ENCODE assay signal across 10 cellular contexts in genomic region chr12:112096070-112096469, GRCh38. TPM values are rescaled to one million over a fixed set of nuclear protein-coding genes. Genes with fewer than 3 reads are reported as not detected.
DNase-seq lines count a peak whose midpoint lies in the region; ATAC-seq, FAIRE-seq and TF ChIP-seq lines count a peak whose summit lies in the region.
"Had no signal": no experiment of that assay in that cellular context is flagged by ENCODE, and none has a peak within 500 bp of the region (broad histone marks: within the 10 kb centered on the region; RNA-seq: fewer than 3 reads in every experiment).

No MANE protein-coding gene starts in this region.

- H3K4me1 ChIP-seq in cardiac muscle cell (ENCODE audit: low read depth) (peaks cover 9% of the 10 kb centered on the region), foreskin keratinocyte (peaks cover 15% of the 10 kb centered on the region)
- H3K4me1 ChIP-seq in CD8-positive, alpha-beta T cell (ENCODE audit: insufficient read depth, low read length) = no peaks in the 10 kb centered on the region

- FAIRE-seq in H54 (lab: Jason Lieb, UNC) = no peak

- peak overlapping the region; percentile 48 for H3K4me3 Mint-ChIP-seq in activated naive CD8-positive, alpha-beta T cell treated with anti-CD3 and anti-CD28 coated beads, Interleukin-2, amount 50 U/mL, for 24 hours
- no peak overlapping the region for H3K4me3 Mint-ChIP-seq in CD8-positive, alpha-beta T cell

- H3K9me3 ChIP-seq in cardiac muscle cell (ENCODE audit: low read depth) = no peaks in the 10 kb centered on the region
- no peaks in the 10 kb centered on the region for H3K9me3 ChIP-seq in CD8-positive, alpha-beta T cell (ENCODE audit: low read length)
- H3K9me3 ChIP-seq: gastrocnemius medialis had no signal

- no peaks in the 10 kb centered on the region for H3K9me3 Mint-ChIP-seq in activated naive CD8-positive, alpha-beta T cell treated with anti-CD3 and anti-CD28 coated beads, Interleukin-2, amount 50 U/mL, for 24 hours
- H3K9me3 Mint-ChIP-seq in CD8-positive, alpha-beta T cell = no peaks in the 10 kb centered on the region

- H3K27me3 Mint-ChIP-seq in activated naive CD8-positive, alpha-beta T cell treated with anti-CD3 and anti-CD28 coated beads, Interleukin-2, amount 50 U/mL, for 24 hours = no peaks in the 10 kb centered on the region
- no peaks in the 10 kb centered on the region for H3K27me3 Mint-ChIP-seq in CD8-positive, alpha-beta T cell (ENCODE audit: low read depth)

- H3K27me3 ChIP-seq in cardiac muscle cell = no peaks in the 10 kb centered on the region
- H3K27me3 ChIP-seq in CD8-positive, alpha-beta T cell (ENCODE audit: insufficient read depth, low read length) = no peaks in the 10 kb centered on the region
- H3K27me3 ChIP-seq in foreskin keratinocyte = no peaks in the 10 kb centered on the region
- H3K27me3 ChIP-seq: gastrocnemius medialis had no signal

- no peak for TF ChIP-seq POLR2A in H54 (IDR thresholded peaks at IDR 0.05; ENCODE audit: low read depth, low read length)

- intact Hi-C loops in Right ventricle myocardium inferior (cut with DNase I) = no loop called here
- intact Hi-C loops in CD8-positive, alpha-beta T cell (cut with DNase I, micrococcal nuclease) = no loop called here

- POLR2A ChIA-PET in CD8-positive, alpha-beta T cell (lab: Charles Lee) = no interaction called here

- DNase-seq in cardiac muscle cell (ENCODE audit: low read depth in 1 of 2, low spot score in 1 of 2) (no peak), Right ventricle myocardium inferior (ENCODE audit: missing footprints) (no peak), H54 (ENCODE audit: insufficient read length, low spot score) (no peak), AG20443 (ENCODE audit: low spot score) (no peak), foreskin keratinocyte (no peak)
- no peak for DNase-seq in activated naive CD8-positive, alpha-beta T cell treated with anti-CD3 and anti-CD28 coated beads, Interleukin-2, amount 50 U/mL, for 24 hours
- no peak for DNase-seq in CD8-positive, alpha-beta T cell
- DNase-seq: gastrocnemius medialis, NCI-H2227 treated with DMSO at 0.1 percent for 48 hours had no signal

- ATAC-seq in Right ventricle myocardium inferior = no peak
- peak; percentile 73 for ATAC-seq in HG03432 (IDR thresholded peaks at IDR 0.05; ENCODE audit: unreplicated experiment)
- ATAC-seq in activated naive CD8-positive, alpha-beta T cell treated with anti-CD3 and anti-CD28 coated beads, Interleukin-2, amount 50 U/mL, for 24 hours = peak; percentile 42
- no peak for ATAC-seq in CD8-positive, alpha-beta T cell
- ATAC-seq in foreskin keratinocyte = no peak
- ATAC-seq: gastrocnemius medialis had no signal

- H3K4me3 ChIP-seq in cardiac muscle cell = no peak overlapping the region
- H3K4me3 ChIP-seq in CD8-positive, alpha-beta T cell (ENCODE audit: low read depth, low read length) = no peak overlapping the region
- H3K4me3 ChIP-seq: gastrocnemius medialis had no signal

- H3K27ac Mint-ChIP-seq in activated naive CD8-positive, alpha-beta T cell treated with anti-CD3 and anti-CD28 coated beads, Interleukin-2, amount 50 U/mL, for 24 hours = peak overlapping the region; percentile 89
- H3K27ac Mint-ChIP-seq in CD8-positive, alpha-beta T cell = no peak overlapping the region

- H3K36me3 ChIP-seq in cardiac muscle cell = peaks cover 10% of the 10 kb centered on the region
- peaks cover 10% of the 10 kb centered on the region for H3K36me3 ChIP-seq in CD8-positive, alpha-beta T cell (ENCODE audit: insufficient read depth, low read length)

- H3K27ac ChIP-seq in cardiac muscle cell (peak overlapping the region; percentile 45), foreskin keratinocyte (no peak overlapping the region)
- no peak overlapping the region for H3K27ac ChIP-seq in CD8-positive, alpha-beta T cell (ENCODE audit: low read depth, low read length)

- CTCF ChIA-PET in CD8-positive, alpha-beta T cell (lab: Charles Lee) = no interaction called here

- no peak for TF ChIP-seq CTCF in cardiac muscle cell (IDR thresholded peaks at IDR 0.05; ENCODE audit: low read depth, low read length)
- no peak for TF ChIP-seq CTCF in CD8-positive, alpha-beta T cell (IDR thresholded peaks at IDR 0.05)
- TF ChIP-seq CTCF in foreskin keratinocyte (conservative IDR thresholded peaks at IDR 0.05) = no peak

- peaks cover 62% of the 10 kb centered on the region for H3K36me3 Mint-ChIP-seq in activated naive CD8-positive, alpha-beta T cell treated with anti-CD3 and anti-CD28 coated beads, Interleukin-2, amount 50 U/mL, for 24 hours (ENCODE audit: low read depth)
- H3K36me3 Mint-ChIP-seq in CD8-positive, alpha-beta T cell = peaks cover 58% of the 10 kb centered on the region

- peaks cover 47% of the 10 kb centered on the region for H3K4me1 Mint-ChIP-seq in activated naive CD8-positive, alpha-beta T cell treated with anti-CD3 and anti-CD28 coated beads, Interleukin-2, amount 50 U/mL, for 24 hours
- peaks cover 36% of the 10 kb centered on the region for H3K4me1 Mint-ChIP-seq in CD8-positive, alpha-beta T cell (ENCODE audit: low read depth)

RNA-seq across cellular contexts. Expression of gene NAA25, which starts 12.5 kb away (rescaled TPM):
- 12.3 and 25.9 TPM in 2 replicates for total RNA-seq in cardiac muscle cell
- 30.6 and 46.7 TPM in 2 replicates for polyA plus RNA-seq in cardiac muscle cell
- total RNA-seq in Right ventricle myocardium inferior = 18.0 TPM
- total RNA-seq in CD8-positive, alpha-beta T cell = 10 to 100 TPM; 35.1 to 35.3 TPM
- total RNA-seq in foreskin keratinocyte = 26.7 and 27.9 TPM in 2 replicates
- polyA plus RNA-seq in foreskin keratinocyte = 4.1 and 4.9 TPM in 2 replicates

RNA-seq across cellular contexts. Expression of gene TRAFD1, which starts 29.3 kb away (rescaled TPM):
- 34.5 and 41.3 TPM in 2 replicates for total RNA-seq in cardiac muscle cell
- 60.6 and 66.8 TPM in 2 replicates for polyA plus RNA-seq in cardiac muscle cell
- 20.7 TPM for total RNA-seq in Right ventricle myocardium inferior
- total RNA-seq in CD8-positive, alpha-beta T cell = 10 to 100 TPM; 21.1 to 25.4 TPM
- 19.0 TPM in 2 replicates for total RNA-seq in foreskin keratinocyte
- polyA plus RNA-seq in foreskin keratinocyte = 14.0 and 16.0 TPM in 2 replicates

Comparison
In these comparisons a context has a peak if more than half of its experiments do, and no peak if none do; other contexts are left out.
1. ATAC-seq: peak in HG03432 (single experiment) and activated naive CD8-positive, alpha-beta T cell treated with anti-CD3 and anti-CD28 coated beads, Interleukin-2, amount 50 U/mL, for 24 hours (single experiment); none in Right ventricle myocardium inferior (single experiment), CD8-positive, alpha-beta T cell (single experiment) and foreskin keratinocyte (single experiment).